23 cellular contexts compared by ENCODE assay signal in genomic region chrY:19600711-19601110, GRCh38.
DNase-seq lines count a peak whose midpoint lies in the region; ATAC-seq and TF ChIP-seq lines count a peak whose summit lies in the region.
"Had no signal": no experiment of that assay in that cellular context is flagged by ENCODE, and none has a peak within 500 bp of the region (broad histone marks: within the 10 kb centered on the region; RNA-seq: fewer than 3 reads in every experiment).

No MANE protein-coding gene starts in this region.

- no peak overlapping the region for H3K4me3 ChIP-seq in BE2C (ENCODE audit: low read depth, low read length)
- H3K4me3 ChIP-seq: BLaER1, colonic mucosa, heart right ventricle had no signal

- H3K27me3 ChIP-seq in BE2C: no peaks in the 10 kb centered on the region
- H3K27me3 ChIP-seq: BLaER1, brain microvascular endothelial cell, colonic mucosa, heart right ventricle had no signal

- no peaks in the 10 kb centered on the region for H3K27me3 Mint-ChIP-seq in activated CD4-positive, alpha-beta T cell treated with anti-CD3 and anti-CD28 coated beads for 36 hours
- H3K27me3 Mint-ChIP-seq in activated T-helper 17 cell treated with anti-CD3 and anti-CD28 coated beads, Interleukin-2, amount 50 U/mL, for 72 hours: no peaks in the 10 kb centered on the region
- no peaks in the 10 kb centered on the region for H3K27me3 Mint-ChIP-seq in type B pancreatic cell
- H3K27me3 Mint-ChIP-seq: activated naive CD8-positive, alpha-beta T cell treated with anti-CD3 and anti-CD28 coated beads, Interleukin-2, amount 10 ng/mL, durations not matched to agents 7 days and 5 days had no signal

- no peak for DNase-seq in activated CD4-positive, alpha-beta T cell treated with anti-CD3 and anti-CD28 coated beads for 36 hours
- DNase-seq in activated CD4-positive, alpha-beta T cell treated with anti-CD3 and anti-CD28 coated beads, Interleukin-2, amount 50 U/mL, for 48 hours: no peak
- no peak for DNase-seq in BE2C
- no peak for DNase-seq in stimulated activated CD4-positive, alpha-beta T cell treated with anti-CD3 and anti-CD28 coated beads, Interleukin-15, amount 100 ng/mL, for 24 hours
- no peak for DNase-seq in type B pancreatic cell (ENCODE audit: extremely low spot score, unreplicated experiment)
- DNase-seq: 8988T; activated CD4-positive, alpha-beta T cell treated with anti-CD3 and anti-CD28 coated beads for 48 hours; activated naive CD8-positive, alpha-beta T cell treated with anti-CD3 and anti-CD28 coated beads, Interleukin-2, amount 10 ng/mL, durations not matched to agents 7 days and 5 days; brain microvascular endothelial cell; Caco-2; colonic mucosa; H7; heart right ventricle; left ventricle myocardium superior; MM.1S; NCI-H146; NCI-H2171 treated with DMSO at 0.1 percent for 48 hours; trophoblast cell had no signal

- intact Hi-C loops in activated CD4-positive, alpha-beta T cell treated with anti-CD3 and anti-CD28 coated beads for 36 hours (cut with DNase I, micrococcal nuclease): no loop called here

- no peaks in the 10 kb centered on the region for H3K36me3 ChIP-seq in BE2C
- H3K36me3 ChIP-seq: BLaER1, brain microvascular endothelial cell, colonic mucosa had no signal

- H3K36me3 Mint-ChIP-seq in activated CD4-positive, alpha-beta T cell treated with anti-CD3 and anti-CD28 coated beads for 36 hours (ENCODE audit: low read depth): peaks cover 15% of the 10 kb centered on the region
- peaks cover 78% of the 10 kb centered on the region for H3K36me3 Mint-ChIP-seq in activated T-helper 17 cell treated with anti-CD3 and anti-CD28 coated beads, Interleukin-2, amount 50 U/mL, for 72 hours (ENCODE audit: low read depth)
- no peaks in the 10 kb centered on the region for H3K36me3 Mint-ChIP-seq in type B pancreatic cell

- POLR2A ChIA-PET in activated CD4-positive, alpha-beta T cell treated with anti-CD3 and anti-CD28 coated beads for 36 hours (lab: Charles Lee): no interaction called here

- H3K4me1 ChIP-seq in BE2C: no peaks in the 10 kb centered on the region
- H3K4me1 ChIP-seq: BLaER1, Caco-2, colonic mucosa, heart right ventricle had no signal

- TF ChIP-seq CTCF in BE2C (IDR thresholded peaks at IDR 0.05; ENCODE audit: low read depth, low read length): no peak
- TF ChIP-seq CTCF in type B pancreatic cell (conservative IDR thresholded peaks at IDR 0.05): no peak

- CTCF ChIA-PET in activated CD4-positive, alpha-beta T cell treated with anti-CD3 and anti-CD28 coated beads for 36 hours (lab: Charles Lee): interaction anchor here (1.3 kb wide), 1 partner anchor 9 kb away, joined by 3 read pairs; no protein-coding TSS in a partner anchor

- H3K9me3 ChIP-seq in BE2C: no peaks in the 10 kb centered on the region
- H3K9me3 ChIP-seq: BLaER1, Caco-2, colonic mucosa, heart right ventricle had no signal

- peak; percentile 51 for ATAC-seq in activated CD4-positive, alpha-beta T cell treated with anti-CD3 and anti-CD28 coated beads for 36 hours
- peak; percentile 85 for ATAC-seq in HG02973 (IDR thresholded peaks at IDR 0.05; ENCODE audit: unreplicated experiment)
- ATAC-seq in activated T-helper 17 cell treated with anti-CD3 and anti-CD28 coated beads, Interleukin-2, amount 50 U/mL, for 72 hours (replicated peaks): peak; percentile 64
- ATAC-seq in GM21576 (IDR thresholded peaks at IDR 0.05; ENCODE audit: unreplicated experiment): no peak
- ATAC-seq: heart right ventricle, left ventricle myocardium superior, Right ventricle myocardium inferior had no signal

- H3K4me1 Mint-ChIP-seq in activated CD4-positive, alpha-beta T cell treated with anti-CD3 and anti-CD28 coated beads for 36 hours: peaks cover 6% of the 10 kb centered on the region
- H3K4me1 Mint-ChIP-seq in activated T-helper 17 cell treated with anti-CD3 and anti-CD28 coated beads, Interleukin-2, amount 50 U/mL, for 72 hours: no peaks in the 10 kb centered on the region
- no peaks in the 10 kb centered on the region for H3K4me1 Mint-ChIP-seq in type B pancreatic cell (ENCODE audit: unreplicated experiment)

- H3K4me3 Mint-ChIP-seq in activated CD4-positive, alpha-beta T cell treated with anti-CD3 and anti-CD28 coated beads for 36 hours: no peak overlapping the region
- H3K4me3 Mint-ChIP-seq in activated T-helper 17 cell treated with anti-CD3 and anti-CD28 coated beads, Interleukin-2, amount 50 U/mL, for 72 hours: no peak overlapping the region
- no peak overlapping the region for H3K4me3 Mint-ChIP-seq in type B pancreatic cell
- H3K4me3 Mint-ChIP-seq: activated naive CD8-positive, alpha-beta T cell treated with anti-CD3 and anti-CD28 coated beads, Interleukin-2, amount 10 ng/mL, durations not matched to agents 7 days and 5 days had no signal

- no peak overlapping the region for H3K27ac Mint-ChIP-seq in activated CD4-positive, alpha-beta T cell treated with anti-CD3 and anti-CD28 coated beads for 36 hours
- H3K27ac Mint-ChIP-seq in activated T-helper 17 cell treated with anti-CD3 and anti-CD28 coated beads, Interleukin-2, amount 50 U/mL, for 72 hours: no peak overlapping the region
- no peak overlapping the region for H3K27ac Mint-ChIP-seq in type B pancreatic cell
- H3K27ac Mint-ChIP-seq: activated naive CD8-positive, alpha-beta T cell treated with anti-CD3 and anti-CD28 coated beads, Interleukin-2, amount 10 ng/mL, durations not matched to agents 7 days and 5 days had no signal

- H3K9me3 Mint-ChIP-seq in activated CD4-positive, alpha-beta T cell treated with anti-CD3 and anti-CD28 coated beads for 36 hours (ENCODE audit: low read depth): no peaks in the 10 kb centered on the region
- H3K9me3 Mint-ChIP-seq in activated T-helper 17 cell treated with anti-CD3 and anti-CD28 coated beads, Interleukin-2, amount 50 U/mL, for 72 hours: no peaks in the 10 kb centered on the region
- H3K9me3 Mint-ChIP-seq in type B pancreatic cell: no peaks in the 10 kb centered on the region
- H3K9me3 Mint-ChIP-seq: activated naive CD8-positive, alpha-beta T cell treated with anti-CD3 and anti-CD28 coated beads, Interleukin-2, amount 10 ng/mL, durations not matched to agents 7 days and 5 days had no signal
